In the genomic region with DNA sequence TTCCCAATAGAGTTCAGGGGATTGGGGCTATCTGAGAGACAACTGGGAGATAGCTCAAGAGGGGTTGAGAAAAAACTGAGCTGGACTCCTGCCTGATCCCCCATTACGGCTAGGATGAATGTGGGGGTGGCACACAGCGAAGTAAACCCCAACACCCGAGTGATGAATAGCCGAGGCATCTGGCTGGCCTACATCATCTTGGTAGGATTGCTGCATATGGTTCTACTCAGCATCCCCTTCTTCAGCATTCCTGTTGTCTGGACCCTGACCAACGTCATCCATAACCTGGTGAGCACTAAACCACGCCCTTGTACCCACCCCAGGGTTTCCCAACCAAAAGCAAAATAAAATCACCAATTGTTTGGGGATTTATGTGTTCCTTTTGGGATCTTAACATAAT, we compare ENCODE assay signal across 9 cellular contexts. TPM values are rescaled to one million over a fixed set of nuclear protein-coding genes. Genes with fewer than 3 reads are reported as not detected.
A peak's percentile ranks its signal among the peaks of the same experiment; 100 is the strongest.
DNase-seq lines count a peak whose midpoint lies in the region; ATAC-seq, FAIRE-seq and TF ChIP-seq lines count a peak whose summit lies in the region.
"Had no signal": no experiment of that assay in that cellular context is flagged by ENCODE, and none has a peak within 500 bp of the region (broad histone marks: within the 10 kb centered on the region; RNA-seq: fewer than 3 reads in every experiment).

No MANE protein-coding gene starts in this region.

- H3K4ac ChIP-seq in H9 (ENCODE audit: low read depth, low read length) = no peak overlapping the region

- no peak overlapping the region; a peak in 1 of 7 replicates for H3K27ac Mint-ChIP-seq in H9
- H3K27ac Mint-ChIP-seq in mesothelial cell of epicardium = peak overlapping the region; percentile 49

- no peak for ATAC-seq in K562
- ATAC-seq in GM18505 (IDR thresholded peaks at IDR 0.05; ENCODE audit: unreplicated experiment) = no peak
- no peak for ATAC-seq in GM19328 (IDR thresholded peaks at IDR 0.05; ENCODE audit: unreplicated experiment)

- no peak overlapping the region for H2BK20ac ChIP-seq in H9 (ENCODE audit: low read depth, low read length, poor library complexity, severe bottlenecking)

- H3K4me2 ChIP-seq in H9 (ENCODE audit: insufficient read depth, insufficient read length, low read length) (peak overlapping the region; percentile 96), K562 (ENCODE audit: insufficient read depth, low read length) (peak overlapping the region; percentile 93)

- H4K91ac ChIP-seq in H9 (ENCODE audit: insufficient read length, low read depth, low read length) = no peak overlapping the region

- no peaks in the 10 kb centered on the region for H3K9me1 ChIP-seq in K562 (ENCODE audit: control insufficient read depth, insufficient read depth, low read length)

- peaks cover 8% of the 10 kb centered on the region for H3K79me1 ChIP-seq in H9 (ENCODE audit: insufficient read depth, low read depth, low read length, poor library complexity, severe bottlenecking)

- H2AFZ ChIP-seq in H9 (ENCODE audit: low read length) (no peak overlapping the region), K562 (ENCODE audit: low read depth, low read length) (no peak overlapping the region)

- no peak for TF ChIP-seq CTCF in AG04449 (IDR thresholded peaks at IDR 0.05; ENCODE audit: insufficient read depth, low read length, missing control alignments)
- no peak for TF ChIP-seq CTCF in H9 (conservative IDR thresholded peaks at IDR 0.05)
- no peak for TF ChIP-seq CTCF in K562 (IDR thresholded peaks at IDR 0.05 in 2 of 3, conservative IDR thresholded peaks at IDR 0.05 in 1 of 3; ENCODE audit: insufficient read depth in 2 of 3, low read depth in 1 of 3, low read length in 3 of 3)
- no peak for TF ChIP-seq CTCF in mesothelial cell of epicardium (IDR thresholded peaks at IDR 0.05; ENCODE audit: unreplicated experiment)
- no peak for TF ChIP-seq CTCF in thyroid gland (IDR thresholded peaks at IDR 0.05)

- H3K27ac ChIP-seq in H9 (ENCODE audit: insufficient read length, low read depth, low read length) (no peak overlapping the region), K562 (ENCODE audit: extremely low read depth, low read depth, low read length) (no peak overlapping the region; the same call in 2 of the 3 replicates), thyroid gland (no peak overlapping the region)

- no peak overlapping the region for H3K18ac ChIP-seq in H9 (ENCODE audit: insufficient read length, low read depth, low read length)

- DNase-seq in AG04449 (ENCODE audit: low read depth, low spot score) = no peak
- no peak for DNase-seq in H9
- DNase-seq in K562 (ENCODE audit: extremely low read depth in 1 of 4, low spot score in 3 of 4) = no peak
- DNase-seq in mesothelial cell of epicardium (ENCODE audit: low spot score in 2 of 2, unreplicated experiment in 2 of 2) = no peak
- DNase-seq in SK-N-DZ (ENCODE audit: low spot score) = no peak
- DNase-seq in thyroid gland = no peak
- DNase-seq: NCI-H1092 had no signal

- no peak overlapping the region for H3K56ac ChIP-seq in H9 (ENCODE audit: insufficient read length, low read depth, low read length)

- H2BK120ac ChIP-seq in H9 (ENCODE audit: low read depth, low read length, poor library complexity, severe bottlenecking) = no peak overlapping the region

- H3K27me3 Mint-ChIP-seq in H9 (ENCODE audit: low read depth) (no peaks in the 10 kb centered on the region), mesothelial cell of epicardium (ENCODE audit: low read depth) (no peaks in the 10 kb centered on the region)

- H3K27me3 ChIP-seq in H9 (ENCODE audit: insufficient read depth, low read length) (no peaks in the 10 kb centered on the region), K562 (ENCODE audit: control insufficient read depth in 2 of 2, insufficient read depth in 2 of 2, low read length in 2 of 2) (no peaks in the 10 kb centered on the region), thyroid gland (no peaks in the 10 kb centered on the region)

- H3K36me3 Mint-ChIP-seq in H9 (ENCODE audit: insufficient read depth in 1 of 3, low read depth in 3 of 3) (peaks cover 24 to 54% (median 51%) of the 10 kb centered on the region in 3 experiments; a peak in 6 of 7 replicates), mesothelial cell of epicardium (peaks cover 9% of the 10 kb centered on the region)

- no peak overlapping the region for H3K23ac ChIP-seq in H9 (ENCODE audit: insufficient read length, low read depth, low read length)

- in situ Hi-C loops in K562 (cut with MboI) = loop anchor here (10.0 kb wide), 1 partner anchor 206 kb away; a partner anchor contains a TSS

- no peak for FAIRE-seq in K562 (lab: Jason Lieb, UNC)

- no peak overlapping the region for H3T11ph ChIP-seq in H9 (ENCODE audit: low read length)

- H3K9me3 ChIP-seq in H9 (ENCODE audit: control insufficient read depth, low read depth, low read length) (no peaks in the 10 kb centered on the region), K562 (replicated peaks; ENCODE audit: control insufficient read depth, insufficient read depth, low read depth, low read length) (no peaks in the 10 kb centered on the region), thyroid gland (no peaks in the 10 kb centered on the region)

- H3K9ac ChIP-seq in H9 (ENCODE audit: extremely low read depth, insufficient read length, low read length) (no peak overlapping the region), K562 (ENCODE audit: insufficient read depth in 1 of 2, low read depth in 2 of 2, low read length in 2 of 2) (peak overlapping the region; percentile 53 to 75; a peak in 3 of 4 replicates)

- H3K4me1 Mint-ChIP-seq in H9 = peaks cover 32% of the 10 kb centered on the region in 2 experiments
- peaks cover 24% of the 10 kb centered on the region for H3K4me1 Mint-ChIP-seq in mesothelial cell of epicardium

- CTCF ChIA-PET in AG04449 (lab: Yijun Ruan, JAX) (interaction anchor here (0.9 to 6.9 kb wide), 10 partner anchors 8 to 162 kb away, joined by 3 to 69 read pairs (median 10); a partner anchor contains a TSS), K562 (lab: Yijun Ruan, JAX; ENCODE audit: low intra/inter-chr PET ratio) (no interaction called here)

- intact Hi-C loops in K562 (cut with micrococcal nuclease) = no loop called here
- intact Hi-C loops in thyroid gland (cut with DNase I) = no loop called here

- TF ChIP-seq RAD21 in K562 (CRISPR knock-in tag; conservative IDR thresholded peaks at IDR 0.05 in 1 of 2, IDR thresholded peaks at IDR 0.05 in 1 of 2) = no peak

- H3K4me3 Mint-ChIP-seq in H9 = no peak overlapping the region
- H3K4me3 Mint-ChIP-seq in mesothelial cell of epicardium = no peak overlapping the region

- TF ChIP-seq POLR2A in K562 (conservative IDR thresholded peaks at IDR 0.05) = no peak
- TF ChIP-seq POLR2A in GM18505 (IDR thresholded peaks at IDR 0.05; ENCODE audit: borderline replicate concordance, extremely low read depth, insufficient read depth, insufficient read length) = no peak
- TF ChIP-seq POLR2A in thyroid gland (IDR thresholded peaks at IDR 0.05) = no peak

- H4K20me1 ChIP-seq in H9 (ENCODE audit: control insufficient read depth, insufficient read depth, insufficient read length) (no peaks in the 10 kb centered on the region), K562 (replicated peaks; ENCODE audit: control insufficient read depth, insufficient read depth, low read length) (0 out of 2 replicates have a peak, but pooled peaks cover 5% of the 10 kb centered on the region)

- WGBS in H9 (ENCODE audit: extremely low coverage, insufficient read length, low lambda C conversion rate) = no CpG with 5 or more reads among the region's 6 CpGs
- 70% methylated on average over 6 of the region's 6 CpGs for WGBS in K562 (ENCODE audit: insufficient coverage, low coverage, missing lambda C conversion rate)
- 83 to 84% methylated on average over 6 of the region's 6 CpGs for WGBS in thyroid gland, 2 donors

- peaks cover 2% of the 10 kb centered on the region; the same call in 1 of the 2 replicates for H3K4me1 ChIP-seq in H9 (ENCODE audit: insufficient read depth, low read length)
- peaks cover 3 to 6% of the 10 kb centered on the region in 2 experiments; a peak in 3 of 5 replicates for H3K4me1 ChIP-seq in K562 (replicated peaks in 1 of 2; ENCODE audit: control insufficient read depth in 2 of 2, insufficient read depth in 2 of 2, low read length in 2 of 2)
- peaks cover 13 to 23% of the 10 kb centered on the region in 2 donors for H3K4me1 ChIP-seq in thyroid gland

- no peaks in the 10 kb centered on the region for H3K9me3 Mint-ChIP-seq in H9
- H3K9me3 Mint-ChIP-seq in mesothelial cell of epicardium = no peaks in the 10 kb centered on the region

- BruUV-seq in K562 (replicated peaks; lab: Mats Ljungman, UMichigan) = no TSS peak

- H3K79me2 ChIP-seq in H9 (ENCODE audit: insufficient read depth, low read length) (peaks cover 27% of the 10 kb centered on the region; the same call in 1 of the 2 replicates), K562 (ENCODE audit: control insufficient read depth, insufficient read depth, low read length) (peaks cover 61% of the 10 kb centered on the region)

- H3K23me2 ChIP-seq in H9 (ENCODE audit: insufficient read length, low read depth, low read length, poor library complexity, severe bottlenecking) = peaks cover 12% of the 10 kb centered on the region

- H3K14ac ChIP-seq in H9 (ENCODE audit: insufficient read depth, low read length) = no peak overlapping the region

- no peak overlapping the region for H4K5ac ChIP-seq in H9 (ENCODE audit: insufficient read length, low read depth, low read length)

- TF ChIP-seq EP300 in K562 (IDR thresholded peaks at IDR 0.05; ENCODE audit: low read length) = no peak

- H2BK12ac ChIP-seq in H9 (ENCODE audit: insufficient read length, low read depth, low read length) = no peak overlapping the region

- H2BK15ac ChIP-seq in H9 (ENCODE audit: low read depth, low read length) = no peak overlapping the region

- H4K8ac ChIP-seq in H9 (replicated peaks; ENCODE audit: insufficient read length, low read depth, low read length) = no peak overlapping the region

- H2BK5ac ChIP-seq in H9 (ENCODE audit: insufficient read length, low read length) = no peak overlapping the region

- peak overlapping the region; percentile 92 for H3K4me3 ChIP-seq in AG04449 (ENCODE audit: low read depth, low read length)
- H3K4me3 ChIP-seq in K562 = peak overlapping the region; percentile 65
- no peak overlapping the region for H3K4me3 ChIP-seq in thyroid gland (replicated peaks in 1 of 3)

- H2AK5ac ChIP-seq in H9 (ENCODE audit: insufficient read length, low read length) = no peak overlapping the region

- POLR2A ChIA-PET in AG04449 (lab: Yijun Ruan, JAX) = interaction anchor here (0.9 to 2.3 kb wide), 3 partner anchors 8 to 52 kb away, joined by 3 to 27 read pairs (median 17); a partner anchor contains a TSS
- POLR2A ChIA-PET in K562 (lab: Yijun Ruan, JAX) = interaction anchor here (0.5 to 5.5 kb wide), 5 partner anchors 14 to 115 kb away, joined by 3 to 64 read pairs (median 5); a partner anchor contains a TSS

- peaks cover 70% of the 10 kb centered on the region for H3K36me3 ChIP-seq in K562 (ENCODE audit: control insufficient read depth, insufficient read depth, low read length)
- H3K36me3 ChIP-seq in thyroid gland = peaks cover 34 to 36% of the 10 kb centered on the region in 2 donors

RNA-seq across cellular contexts. Expression of a gene that starts 1.0 kb away (rescaled TPM):
- total RNA-seq in H9 (2021) = 51.3 and 53.1 TPM in 2 replicates
- 43.2 and 59.0 TPM in 2 replicates for total RNA-seq in K562 (2011; cell fraction: chromatin; rRNA removed; ENCODE audit: low replicate concordance)
- 52.1 and 60.7 TPM in 2 replicates for total RNA-seq in K562 (2011; cell fraction: nucleolus; rRNA removed)
- total RNA-seq in K562 (2011; cell fraction: nucleoplasm; rRNA removed) = 62.7 and 65.0 TPM in 2 replicates
- 9.9 and 13.6 TPM in 2 replicates for total RNA-seq in K562 (2014; rRNA removed)
- 41.8 and 42.9 TPM in 2 replicates for total RNA-seq in K562 (2014; rRNA removed; fragmentation: Illumina TruSeq; extraction: Trizol)
- 21.6 and 23.3 TPM in 2 replicates for total RNA-seq in K562 (2015; rRNA removed; fragmentation: Illumina TruSeq; extraction: Trizol)
- total RNA-seq in K562 (2021) = 32.7 and 34.3 TPM in 2 replicates
- 23.3 and 34.4 TPM in 2 replicates for polyA plus RNA-seq in K562 (2011; rRNA removed)
- polyA plus RNA-seq in K562 (2011; cell fraction: cytosol; rRNA removed) = 33.2 and 42.6 TPM in 2 replicates
- 20.9 and 22.1 TPM in 2 replicates for polyA plus RNA-seq in K562 (2011; cell fraction: nucleus; rRNA removed)
- 37.0 and 51.4 TPM in 2 replicates for polyA plus RNA-seq in K562 (2012)
- 35.7 and 45.2 TPM in 2 replicates for polyA plus RNA-seq in K562 (2014; fragmentation: Illumina TruSeq; extraction: Trizol)
- 100 to 1,000 TPM in 1 of 2 experiments, 10 to 100 TPM in 1; 98.0 to 113 TPM for polyA plus RNA-seq in K562 (2014; fragmentation: Nextera tagmentation; extraction: Ambion mirVana)
- polyA plus RNA-seq in K562 (2014; rRNA removed) = 21.7 and 27.0 TPM in 2 replicates
- 36.5 and 42.4 TPM in 2 replicates for polyA minus RNA-seq in K562 (2011; rRNA and poly(A)+ RNA removed)
- polyA minus RNA-seq in K562 (2011; cell fraction: cytosol; rRNA and poly(A)+ RNA removed) = 10.3 and 21.0 TPM in 2 replicates
- polyA minus RNA-seq in K562 (2011; cell fraction: nucleus; rRNA and poly(A)+ RNA removed) = 15.8 and 25.9 TPM in 2 replicates
- 24.8 to 28.3 TPM (median 26.3 TPM) in 3 replicates for total RNA-seq in mesothelial cell of epicardium
- polyA plus RNA-seq in SK-N-DZ (2014; cell fraction: cytosol; rRNA removed) = 10.1 and 14.7 TPM in 2 replicates
- 8.9 and 17.5 TPM in 2 replicates for polyA plus RNA-seq in SK-N-DZ (2014; cell fraction: nucleus; rRNA removed)
- 10 to 100 TPM; 17.7 to 39.2 (median 23.4) TPM for total RNA-seq in thyroid gland

RNA-seq across cellular contexts. Expression of a gene that starts 1.4 kb away (rescaled TPM):
- total RNA-seq in H9 (2021) = 122 and 127 TPM in 2 replicates
- 60.9 and 133 TPM in 2 replicates for total RNA-seq in K562 (2011; cell fraction: chromatin; rRNA removed; ENCODE audit: low replicate concordance)
- 37.2 and 42.0 TPM in 2 replicates for total RNA-seq in K562 (2011; cell fraction: nucleolus; rRNA removed)
- total RNA-seq in K562 (2011; cell fraction: nucleoplasm; rRNA removed) = 64.7 and 91.5 TPM in 2 replicates
- total RNA-seq in K562 (2014; rRNA removed) = 111 and 202 TPM in 2 replicates
- total RNA-seq in K562 (2014; rRNA removed; fragmentation: Illumina TruSeq; extraction: Trizol) = 174 and 193 TPM in 2 replicates
- 147 and 154 TPM in 2 replicates for total RNA-seq in K562 (2015; rRNA removed; fragmentation: Illumina TruSeq; extraction: Trizol)
- total RNA-seq in K562 (2021) = 70.1 and 77.8 TPM in 2 replicates
- 156 and 174 TPM in 2 replicates for polyA plus RNA-seq in K562 (2011; rRNA removed)
- 43.4 and 112 TPM in 2 replicates for polyA plus RNA-seq in K562 (2011; cell fraction: cytosol; rRNA removed)
- 37.7 and 65.4 TPM in 2 replicates for polyA plus RNA-seq in K562 (2011; cell fraction: nucleus; rRNA removed)
- 99.8 and 146 TPM in 2 replicates for polyA plus RNA-seq in K562 (2012)
- polyA plus RNA-seq in K562 (2014; fragmentation: Illumina TruSeq; extraction: Trizol) = 198 and 206 TPM in 2 replicates
- 100 to 1,000 TPM; 342 to 400 TPM for polyA plus RNA-seq in K562 (2014; fragmentation: Nextera tagmentation; extraction: Ambion mirVana)
- 212 and 228 TPM in 2 replicates for polyA plus RNA-seq in K562 (2014; rRNA removed)
- 80.6 and 102 TPM in 2 replicates for polyA minus RNA-seq in K562 (2011; rRNA and poly(A)+ RNA removed)
- 16.2 and 17.3 TPM in 2 replicates for polyA minus RNA-seq in K562 (2011; cell fraction: cytosol; rRNA and poly(A)+ RNA removed)
- polyA minus RNA-seq in K562 (2011; cell fraction: nucleus; rRNA and poly(A)+ RNA removed) = 18.3 and 38.1 TPM in 2 replicates
- total RNA-seq in mesothelial cell of epicardium = 67.9 to 73.2 TPM (median 71.5 TPM) in 3 replicates
- 195 and 235 TPM in 2 replicates for polyA plus RNA-seq in SK-N-DZ (2014; cell fraction: cytosol; rRNA removed)
- polyA plus RNA-seq in SK-N-DZ (2014; cell fraction: nucleus; rRNA removed) = 99.9 and 153 TPM in 2 replicates
- 10 to 100 TPM; 33.6 to 61.0 (median 52.3) TPM for total RNA-seq in thyroid gland

RNA-seq across cellular contexts. Expression of a gene that starts 10.5 kb away (rescaled TPM):
- total RNA-seq in H9 (2021) (33.7 and 37.1 TPM in 2 replicates), K562 (2014; rRNA removed) (29.8 and 38.0 TPM in 2 replicates), K562 (2014; rRNA removed; fragmentation: Illumina TruSeq; extraction: Trizol) (28.8 and 33.2 TPM in 2 replicates), K562 (2015; rRNA removed; fragmentation: Illumina TruSeq; extraction: Trizol) (37.3 and 40.9 TPM in 2 replicates), K562 (2021) (29.6 and 32.0 TPM in 2 replicates), mesothelial cell of epicardium (37.8 to 38.5 TPM (median 38.3 TPM) in 3 replicates), thyroid gland (10 to 100 TPM; 39.6 to 49.0 (median 45.1) TPM)
- total RNA-seq in K562 (2011; cell fraction: chromatin; rRNA removed; ENCODE audit: low replicate concordance) = 19.9 and 22.5 TPM in 2 replicates
- 14.2 and 16.4 TPM in 2 replicates for total RNA-seq in K562 (2011; cell fraction: nucleolus; rRNA removed)
- total RNA-seq in K562 (2011; cell fraction: nucleoplasm; rRNA removed) = 25.2 and 34.0 TPM in 2 replicates
- polyA plus RNA-seq in K562 (2011; rRNA removed) (7.3 and 10.4 TPM in 2 replicates), K562 (2014; fragmentation: Illumina TruSeq; extraction: Trizol) (34.2 and 41.3 TPM in 2 replicates), K562 (2014; fragmentation: Nextera tagmentation; extraction: Ambion mirVana) (10 to 100 TPM in 1 of 2 experiments, 1 to 10 TPM in 1; 5.5 to 18.9 TPM), K562 (2014; rRNA removed) (19.2 and 20.4 TPM in 2 replicates)
- 12.9 and 15.5 TPM in 2 replicates for polyA plus RNA-seq in K562 (2011; cell fraction: cytosol; rRNA removed)
- 6.4 and 10.4 TPM in 2 replicates for polyA plus RNA-seq in K562 (2011; cell fraction: nucleus; rRNA removed)
- polyA plus RNA-seq in K562 (2012) = 21.6 and 26.6 TPM in 2 replicates
- 9.0 and 9.7 TPM in 2 replicates for polyA minus RNA-seq in K562 (2011; rRNA and poly(A)+ RNA removed)
- polyA minus RNA-seq in K562 (2011; cell fraction: cytosol; rRNA and poly(A)+ RNA removed) = 7.9 and 11.9 TPM in 2 replicates
- polyA minus RNA-seq in K562 (2011; cell fraction: nucleus; rRNA and poly(A)+ RNA removed) = 4.4 and 7.0 TPM in 2 replicates
- 51.9 and 55.0 TPM in 2 replicates for polyA plus RNA-seq in SK-N-DZ (2014; cell fraction: cytosol; rRNA removed)
- 17.1 and 17.9 TPM in 2 replicates for polyA plus RNA-seq in SK-N-DZ (2014; cell fraction: nucleus; rRNA removed)

RNA-seq across cellular contexts. Expression of a gene that starts 23.9 kb away (rescaled TPM):
- 1.7 and 2.4 TPM in 2 replicates for total RNA-seq in H9 (2021)
- 4.1 and 10.5 TPM in 2 replicates for total RNA-seq in K562 (2011; cell fraction: chromatin; rRNA removed; ENCODE audit: low replicate concordance)
- total RNA-seq in K562 (2011; cell fraction: nucleolus; rRNA removed) = 3.6 and 6.3 TPM in 2 replicates
- total RNA-seq in K562 (2011; cell fraction: nucleoplasm; rRNA removed) = 4.3 and 6.6 TPM in 2 replicates
- total RNA-seq in K562 (2014; rRNA removed) = 0.29 and 0.59 TPM in 2 replicates
- total RNA-seq in K562 (2014; rRNA removed; fragmentation: Illumina TruSeq; extraction: Trizol) = 0.35 and 0.87 TPM in 2 replicates
- total RNA-seq in K562 (2015; rRNA removed; fragmentation: Illumina TruSeq; extraction: Trizol) = 0.14 and 0.30 TPM in 2 replicates
- 1.1 and 1.3 TPM in 2 replicates for total RNA-seq in K562 (2021)
- 1.3 and 1.6 TPM in 2 replicates for polyA plus RNA-seq in K562 (2011; rRNA removed)
- polyA plus RNA-seq in K562 (2011; cell fraction: cytosol; rRNA removed) = 1.3 TPM in 2 replicates
- polyA plus RNA-seq in K562 (2011; cell fraction: nucleus; rRNA removed) = 4.6 and 8.1 TPM in 2 replicates
- polyA plus RNA-seq in K562 (2012) = 1.3 and 4.0 TPM in 2 replicates
- 0.89 and 1.00 TPM in 2 replicates for polyA plus RNA-seq in K562 (2014; fragmentation: Illumina TruSeq; extraction: Trizol)
- polyA plus RNA-seq in K562 (2014; fragmentation: Nextera tagmentation; extraction: Ambion mirVana) = under 1 TPM; 0.25 to 0.56 TPM
- 0.47 and 0.66 TPM in 2 replicates for polyA plus RNA-seq in K562 (2014; rRNA removed)
- 0.33 and 0.67 TPM in 2 replicates for polyA minus RNA-seq in K562 (2011; rRNA and poly(A)+ RNA removed)
- 0.57 TPM in 1 of 2 replicates, not detected in the other for polyA minus RNA-seq in K562 (2011; cell fraction: cytosol; rRNA and poly(A)+ RNA removed)
- 1.4 and 1.8 TPM in 2 replicates for polyA minus RNA-seq in K562 (2011; cell fraction: nucleus; rRNA and poly(A)+ RNA removed)
- total RNA-seq in mesothelial cell of epicardium = 3.1 to 3.3 TPM (median 3.3 TPM) in 3 replicates
- 0.50 TPM in 1 of 2 replicates, not detected in the other for polyA plus RNA-seq in SK-N-DZ (2014; cell fraction: cytosol; rRNA removed)
- polyA plus RNA-seq in SK-N-DZ (2014; cell fraction: nucleus; rRNA removed) = not detected in 2 replicates
- total RNA-seq in thyroid gland = 1 to 10 TPM; 2.3 to 4.2 (median 3.4) TPM

Comparison
In these comparisons a context has a peak if more than half of its experiments do, and no peak if none do; other contexts are left out.
1. H3K4me3 ChIP-seq: peak in AG04449 (single experiment) and K562 (single experiment); none in thyroid gland (0 of 3).